In genomic region chrX:63561425-63561824, GRCh38 we compare ENCODE assay signal across 8 cellular contexts.
A peak's percentile ranks its signal among the peaks of the same experiment; 100 is the strongest.
DNase-seq lines count a peak whose midpoint lies in the region.

No MANE protein-coding gene starts in this region.

- peak overlapping the region; percentile 99 for H3K4me3 Mint-ChIP-seq in T-helper 2 cell treated with Interferon-gamma antibody and Interleukin-4, amounts not matched to agents 5 μg/mL and 100 μg/mL, for 36 hours
- peak overlapping the region; percentile 9 for H3K4me3 Mint-ChIP-seq in activated CD4-positive, alpha-beta memory T cell treated with anti-CD3 and anti-CD28 coated beads, Interleukin-2, amount 10 ng/mL, durations not matched to agents 7 days and 5 days

- H3K36me3 ChIP-seq in iPS-20b (ENCODE audit: insufficient read depth, low read depth, low read length) (no peaks in the 10 kb centered on the region), subcutaneous abdominal adipose tissue (ENCODE audit: control insufficient read depth in 5 of 5, insufficient read depth in 5 of 5, low read length in 5 of 5) (no peaks in the 10 kb centered on the region)

- H3K27ac ChIP-seq in iPS-20b (ENCODE audit: low read length) (no peak overlapping the region), subcutaneous abdominal adipose tissue (ENCODE audit: low read depth, low read length) (no peak overlapping the region)

- no peak for DNase-seq in T-helper 2 cell treated with Interferon-gamma antibody and Interleukin-4, amounts not matched to agents 5 μg/mL and 100 μg/mL, for 36 hours (ENCODE audit: low spot score)
- DNase-seq in T-helper 2 cell (no peak), hippocampal formation (lab: John Stamatoyannopoulos, UW) (no peak), occipital lobe (lab: John Stamatoyannopoulos, UW) (no peak), A172 (ENCODE audit: low spot score) (no peak)
- DNase-seq in activated CD4-positive, alpha-beta memory T cell treated with anti-CD3 and anti-CD28 coated beads, Interleukin-2, amount 10 ng/mL, durations not matched to agents 7 days and 5 days, result no peak

- H3K27me3 ChIP-seq in iPS-20b (ENCODE audit: insufficient read depth, low read length), result no peaks in the 10 kb centered on the region
- no peaks in the 10 kb centered on the region for H3K27me3 ChIP-seq in subcutaneous abdominal adipose tissue (ENCODE audit: control insufficient read depth in 5 of 5, insufficient read depth in 4 of 5, low read length in 5 of 5)

- CTCF ChIA-PET in activated CD4-positive, alpha-beta memory T cell treated with anti-CD3 and anti-CD28 coated beads, Interleukin-2, amount 10 ng/mL, durations not matched to agents 7 days and 5 days (lab: Charles Lee), result no interaction called here

- H3K4me1 Mint-ChIP-seq in T-helper 2 cell treated with Interferon-gamma antibody and Interleukin-4, amounts not matched to agents 5 μg/mL and 100 μg/mL, for 36 hours (ENCODE audit: low read depth), result peaks cover 12% of the 10 kb centered on the region
- H3K4me1 Mint-ChIP-seq in activated CD4-positive, alpha-beta memory T cell treated with anti-CD3 and anti-CD28 coated beads, Interleukin-2, amount 10 ng/mL, durations not matched to agents 7 days and 5 days, result peaks cover 17% of the 10 kb centered on the region

- H3K9ac ChIP-seq in iPS-20b (ENCODE audit: low read depth, low read length) (no peak overlapping the region; the same call in 1 of the 2 replicates), subcutaneous abdominal adipose tissue (ENCODE audit: low read length in 5 of 5) (peak overlapping the region in 4 of 5 donors; percentile 55 to 89 (median 68))

- H3K27me3 Mint-ChIP-seq in T-helper 2 cell treated with Interferon-gamma antibody and Interleukin-4, amounts not matched to agents 5 μg/mL and 100 μg/mL, for 36 hours (ENCODE audit: low read depth), result no peaks in the 10 kb centered on the region
- no peaks in the 10 kb centered on the region for H3K27me3 Mint-ChIP-seq in activated CD4-positive, alpha-beta memory T cell treated with anti-CD3 and anti-CD28 coated beads, Interleukin-2, amount 10 ng/mL, durations not matched to agents 7 days and 5 days

- H3K27ac Mint-ChIP-seq in T-helper 2 cell treated with Interferon-gamma antibody and Interleukin-4, amounts not matched to agents 5 μg/mL and 100 μg/mL, for 36 hours, result no peak overlapping the region
- no peak overlapping the region for H3K27ac Mint-ChIP-seq in activated CD4-positive, alpha-beta memory T cell treated with anti-CD3 and anti-CD28 coated beads, Interleukin-2, amount 10 ng/mL, durations not matched to agents 7 days and 5 days

- H3K4me3 ChIP-seq in iPS-20b (ENCODE audit: low read length) (peak overlapping the region; percentile 98), subcutaneous abdominal adipose tissue (ENCODE audit: low read depth in 1 of 5, low read length in 5 of 5) (peak overlapping the region; percentile 69 to 87 (median 85))

- POLR2A ChIA-PET in activated CD4-positive, alpha-beta memory T cell treated with anti-CD3 and anti-CD28 coated beads, Interleukin-2, amount 10 ng/mL, durations not matched to agents 7 days and 5 days (lab: Charles Lee), result interaction anchor here (1.5 kb wide), 1 partner anchor 194 kb away, joined by 5 read pairs; a partner anchor contains a TSS

- peaks cover under 1% of the 10 kb centered on the region for H3K9me3 Mint-ChIP-seq in T-helper 2 cell treated with Interferon-gamma antibody and Interleukin-4, amounts not matched to agents 5 μg/mL and 100 μg/mL, for 36 hours
- H3K9me3 Mint-ChIP-seq in activated CD4-positive, alpha-beta memory T cell treated with anti-CD3 and anti-CD28 coated beads, Interleukin-2, amount 10 ng/mL, durations not matched to agents 7 days and 5 days, result peaks cover 3% of the 10 kb centered on the region

- H3K4me1 ChIP-seq in iPS-20b (ENCODE audit: insufficient read depth, low read length) (no peaks in the 10 kb centered on the region), subcutaneous abdominal adipose tissue (ENCODE audit: control insufficient read depth in 5 of 5, insufficient read depth in 5 of 5, low read length in 5 of 5) (peaks cover 0 to 7% (median 0%) of the 10 kb centered on the region in 5 donors)

- peaks cover 8% of the 10 kb centered on the region for H3K36me3 Mint-ChIP-seq in T-helper 2 cell treated with Interferon-gamma antibody and Interleukin-4, amounts not matched to agents 5 μg/mL and 100 μg/mL, for 36 hours (ENCODE audit: low read depth)
- H3K36me3 Mint-ChIP-seq in activated CD4-positive, alpha-beta memory T cell treated with anti-CD3 and anti-CD28 coated beads, Interleukin-2, amount 10 ng/mL, durations not matched to agents 7 days and 5 days (ENCODE audit: low read depth), result peaks cover 8% of the 10 kb centered on the region

- H3K9me3 ChIP-seq in iPS-20b (ENCODE audit: insufficient read depth, low read depth, low read length) (no peaks in the 10 kb centered on the region), subcutaneous abdominal adipose tissue (ENCODE audit: control insufficient read depth in 5 of 5, low read length in 5 of 5) (peaks cover 0 to 5% (median 0%) of the 10 kb centered on the region in 5 donors)
